Comparison of ENCODE assay signal across 8 cellular contexts in genomic region chr12:111056618-111057521, GRCh38. TPM values are rescaled to one million over a fixed set of nuclear protein-coding genes. Genes with fewer than 3 reads are reported as not detected.
DNase-seq lines count a peak whose midpoint lies in the region; ATAC-seq lines count a peak whose summit lies in the region.

No MANE protein-coding gene starts in this region.

- peak; percentile 79 for DNase-seq in Jurkat, Clone E6-1 (ENCODE audit: low read depth, low spot score)
- DNase-seq in activated CD4-positive, alpha-beta T cell treated with anti-CD3 and anti-CD28 coated beads, Interleukin-2, amount 10 ng/mL, durations not matched to agents 24 days and 14 days, result peak; percentile 87
- DNase-seq in germinal center (ENCODE audit: low spot score) (peak; percentile 18), HuH-7 (ENCODE audit: low spot score) (no peak), cortex of kidney (lab: John Stamatoyannopoulos, UW) (no peak)
- DNase-seq in stimulated activated CD8-positive, alpha-beta memory T cell treated with anti-CD3 and anti-CD28 coated beads, Interleukin-7, amount 100 ng/mL, for 24 hours (ENCODE audit: low read depth), result peak; percentile 30

- peaks cover 23% of the 10 kb centered on the region for H3K9me3 Mint-ChIP-seq in activated CD4-positive, alpha-beta T cell treated with anti-CD3 and anti-CD28 coated beads, Interleukin-2, amount 10 ng/mL, durations not matched to agents 24 days and 14 days

- peaks cover 26% of the 10 kb centered on the region for H3K4me1 Mint-ChIP-seq in activated CD4-positive, alpha-beta T cell treated with anti-CD3 and anti-CD28 coated beads, Interleukin-2, amount 10 ng/mL, durations not matched to agents 24 days and 14 days

- H3K4me3 ChIP-seq in Jurkat, Clone E6-1 (ENCODE audit: low read length), result no peak overlapping the region

- intact Hi-C loops in activated CD4-positive, alpha-beta T cell treated with anti-CD3 and anti-CD28 coated beads, Interleukin-2, amount 10 ng/mL, durations not matched to agents 24 days and 14 days (cut with micrococcal nuclease), result no loop called here

- H3K4me3 Mint-ChIP-seq in activated CD4-positive, alpha-beta T cell treated with anti-CD3 and anti-CD28 coated beads, Interleukin-2, amount 10 ng/mL, durations not matched to agents 24 days and 14 days, result peak overlapping the region; percentile 41

- peaks cover 11% of the 10 kb centered on the region for H3K36me3 Mint-ChIP-seq in activated CD4-positive, alpha-beta T cell treated with anti-CD3 and anti-CD28 coated beads, Interleukin-2, amount 10 ng/mL, durations not matched to agents 24 days and 14 days (ENCODE audit: low read depth)

- ATAC-seq in HG03039 (IDR thresholded peaks at IDR 0.05; ENCODE audit: unreplicated experiment) (no peak), HG03159 (IDR thresholded peaks at IDR 0.05; ENCODE audit: unreplicated experiment) (no peak)

- H3K27ac Mint-ChIP-seq in activated CD4-positive, alpha-beta T cell treated with anti-CD3 and anti-CD28 coated beads, Interleukin-2, amount 10 ng/mL, durations not matched to agents 24 days and 14 days, result peak overlapping the region; percentile 97

- H3K27me3 Mint-ChIP-seq in activated CD4-positive, alpha-beta T cell treated with anti-CD3 and anti-CD28 coated beads, Interleukin-2, amount 10 ng/mL, durations not matched to agents 24 days and 14 days, result no peaks in the 10 kb centered on the region

RNA-seq across cellular contexts. Expression of gene CUX2, which starts 22.9 kb away (rescaled TPM):
- polyA plus RNA-seq in Jurkat, Clone E6-1 (2012; ENCODE audit: insufficient read depth, insufficient read length), result not detected
- total RNA-seq in activated CD4-positive, alpha-beta T cell treated with anti-CD3 and anti-CD28 coated beads, Interleukin-2, amount 10 ng/mL, durations not matched to agents 24 days and 14 days, result 0.16 TPM in 1 of 2 replicates, not detected in the other

Comparison
In these comparisons a context has a peak if more than half of its experiments do, and no peak if none do; other contexts are left out.
1. DNase-seq: peak in Jurkat, Clone E6-1 (single experiment), activated CD4-positive, alpha-beta T cell treated with anti-CD3 and anti-CD28 coated beads, Interleukin-2, amount 10 ng/mL, durations not matched to agents 24 days and 14 days (single experiment), germinal center (single experiment) and stimulated activated CD8-positive, alpha-beta memory T cell treated with anti-CD3 and anti-CD28 coated beads, Interleukin-7, amount 100 ng/mL, for 24 hours (single experiment); none in HuH-7 (single experiment) and cortex of kidney (single experiment).